In the genomic region with DNA sequence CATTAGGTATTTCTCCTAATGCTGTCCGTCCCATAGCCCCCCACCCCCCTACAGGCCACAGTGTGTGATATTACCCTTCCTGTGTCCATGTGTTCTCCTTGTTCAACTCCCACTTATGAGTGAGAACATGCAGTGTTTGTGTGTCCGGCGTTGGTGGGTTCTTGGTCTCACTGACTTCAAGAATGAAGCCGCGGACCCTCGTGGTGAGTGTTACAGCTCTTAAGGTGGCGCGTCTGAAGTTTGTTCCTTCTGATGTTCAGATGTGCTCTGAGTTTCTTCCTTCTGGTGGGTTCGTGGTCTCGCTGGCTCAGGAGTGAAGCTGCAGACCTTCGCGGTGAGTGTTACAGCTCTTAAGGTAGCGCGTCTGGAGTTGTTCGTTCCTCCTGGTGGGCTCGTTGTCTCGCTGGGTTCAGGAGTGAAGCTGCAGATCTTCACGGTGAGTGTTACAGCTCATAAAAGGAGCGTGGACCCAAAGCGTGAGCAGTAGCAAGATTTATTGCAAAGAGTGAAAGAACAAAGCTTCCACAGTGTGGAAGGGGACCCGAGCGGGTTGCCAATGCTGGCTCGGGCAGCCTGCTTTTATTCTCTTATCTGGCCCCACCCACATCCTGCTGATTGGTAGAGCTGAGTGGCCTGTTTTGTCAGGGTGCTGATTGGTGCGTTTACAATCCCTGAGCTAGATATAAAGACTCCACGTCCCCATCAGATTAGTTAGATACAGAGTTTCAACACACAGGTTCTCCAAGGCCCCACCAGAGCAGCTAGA, we compare ENCODE assay signal across 1 cellular context.
TF ChIP-seq lines count a peak whose summit lies in the region.
"Not testable (repeated sequence)": the region's sequence is repeated elsewhere in the genome, so short reads cannot be mapped to it uniquely, and the experiment has no call there.

No MANE protein-coding gene starts in this region.

TF ChIP-seq in HepG2, 621 proteins besides CTCF, POLR2A, EP300 and RAD21 (continued from another document):
- TF ChIP-seq HNF4A (CRISPR knock-in tag; IDR thresholded peaks at IDR 0.05) (peak; percentile 40), ZNF749 (CRISPR knock-in tag; IDR thresholded peaks at IDR 0.05; ENCODE audit: borderline replicate concordance) (peak; percentile 97), ZNF83 (CRISPR knock-in tag; IDR thresholded peaks at IDR 0.05; ENCODE audit: borderline replicate concordance) (peak; percentile 87), RARA (CRISPR knock-in tag; IDR thresholded peaks at IDR 0.05) (peak; percentile 66), BORCS8-MEF2B (CRISPR knock-in tag; IDR thresholded peaks at IDR 0.05) (peak; percentile 97), KLF15 (CRISPR knock-in tag; IDR thresholded peaks at IDR 0.05; ENCODE audit: borderline replicate concordance) (peak; percentile 87), TARDBP (CRISPR knock-in tag; IDR thresholded peaks at IDR 0.05) (peak; percentile 94), THAP11 (CRISPR knock-in tag; IDR thresholded peaks at IDR 0.05) (peak; percentile 86), PCBP2 (optimal IDR thresholded peaks at IDR 0.05; ENCODE audit: low read depth, low read length, poor library complexity, severe bottlenecking) (peak; percentile 52), LCORL (IDR thresholded peaks at IDR 0.05) (peak; percentile 63; the same call in 1 of the 2 replicates), LCORL (CRISPR knock-in tag; IDR thresholded peaks at IDR 0.05) (peak; percentile 80), GATAD1 (CRISPR knock-in tag; IDR thresholded peaks at IDR 0.05) (peak; percentile 78), TAF1 (CRISPR knock-in tag; IDR thresholded peaks at IDR 0.05) (peak; percentile 46; the same call in 1 of the 2 replicates), GTF2F1 (IDR thresholded peaks at IDR 0.05; ENCODE audit: low read length) (peak; percentile 74; the same call in 1 of the 2 replicates), ZFP1 (CRISPR knock-in tag; IDR thresholded peaks at IDR 0.05) (peak; percentile 89), CBFB (CRISPR knock-in tag; IDR thresholded peaks at IDR 0.05) (peak; percentile 62; the same call in 1 of the 2 replicates), RNF2 (conservative IDR thresholded peaks at IDR 0.05; ENCODE audit: low read depth) (peak; percentile 22; the same call in 1 of the 2 replicates), PRMT3 (CRISPR knock-in tag; IDR thresholded peaks at IDR 0.05; ENCODE audit: borderline replicate concordance, low read depth) (peak; percentile 80), SNAPC2 (CRISPR knock-in tag; IDR thresholded peaks at IDR 0.05) (peak; percentile 29; the same call in 1 of the 2 replicates), ZNF256 (CRISPR knock-in tag; conservative IDR thresholded peaks at IDR 0.05) (0 out of 2 replicates have a peak, but pooled peaks have one; percentile 24), KLF13 (CRISPR knock-in tag; IDR thresholded peaks at IDR 0.05) (peak; percentile 98; the same call in 1 of the 2 replicates), NONO (IDR thresholded peaks at IDR 0.05) (peak; percentile 56; the same call in 1 of the 2 replicates), NONO (CRISPR knock-in tag; conservative IDR thresholded peaks at IDR 0.05) (peak; percentile 95), ZNF782 (CRISPR knock-in tag; IDR thresholded peaks at IDR 0.05; ENCODE audit: borderline replicate concordance) (peak; percentile 97; the same call in 1 of the 2 replicates), ZNF816 (CRISPR knock-in tag; IDR thresholded peaks at IDR 0.05; ENCODE audit: borderline replicate concordance) (peak; percentile 95; the same call in 1 of the 2 replicates), ZNF235 (CRISPR knock-in tag; IDR thresholded peaks at IDR 0.05; ENCODE audit: borderline replicate concordance) (peak; percentile 79; the same call in 1 of the 2 replicates), CAMTA2 (CRISPR knock-in tag; IDR thresholded peaks at IDR 0.05; ENCODE audit: borderline replicate concordance) (peak; percentile 24; the same call in 1 of the 2 replicates), FOSL2 (CRISPR knock-in tag; IDR thresholded peaks at IDR 0.05) (peak; percentile 61; the same call in 1 of the 2 replicates), CBX2 (CRISPR knock-in tag; IDR thresholded peaks at IDR 0.05; ENCODE audit: low read depth) (peak; percentile 70; the same call in 1 of the 2 replicates), FOXC1 (CRISPR knock-in tag; IDR thresholded peaks at IDR 0.05; ENCODE audit: borderline replicate concordance) (peak; percentile 99), POLR2AphosphoS5 (IDR thresholded peaks at IDR 0.05; ENCODE audit: low read depth, low read length) (peak; percentile 76), GATAD2A (CRISPR knock-in tag; IDR thresholded peaks at IDR 0.05) (peak; percentile 71; the same call in 1 of the 2 replicates), FLYWCH1 (CRISPR knock-in tag; IDR thresholded peaks at IDR 0.05) (peak; percentile 97), ZNF841 (CRISPR knock-in tag; IDR thresholded peaks at IDR 0.05; ENCODE audit: borderline replicate concordance) (peak; percentile 92), GLI4 (CRISPR knock-in tag; IDR thresholded peaks at IDR 0.05; ENCODE audit: borderline replicate concordance) (peak; percentile 61; the same call in 1 of the 2 replicates), CENPT (CRISPR knock-in tag; IDR thresholded peaks at IDR 0.05; ENCODE audit: low read depth) (peak; percentile 82; the same call in 1 of the 2 replicates), MAFG (CRISPR knock-in tag; IDR thresholded peaks at IDR 0.05) (0 out of 2 replicates have a peak, but pooled peaks have one; percentile 42), KDM6A (CRISPR knock-in tag; IDR thresholded peaks at IDR 0.05; ENCODE audit: low read depth) (0 out of 2 replicates have a peak, but pooled peaks have one; percentile 50), ZSCAN30 (CRISPR knock-in tag; IDR thresholded peaks at IDR 0.05) (0 out of 2 replicates have a peak, but pooled peaks have one; percentile 77), ERF (CRISPR knock-in tag; IDR thresholded peaks at IDR 0.05) (peak; percentile 91), MIER2 (CRISPR knock-in tag; IDR thresholded peaks at IDR 0.05) (peak; percentile 61; the same call in 1 of the 2 replicates), CHD2 (IDR thresholded peaks at IDR 0.05; ENCODE audit: low read depth, low read length) (peak; percentile 30; the same call in 1 of the 2 replicates), ZC3H13 (CRISPR knock-in tag; IDR thresholded peaks at IDR 0.05) (peak; percentile 99), PITX1 (CRISPR knock-in tag; IDR thresholded peaks at IDR 0.05) (peak; percentile 10; the same call in 1 of the 2 replicates), ZNF143 (CRISPR knock-in tag; IDR thresholded peaks at IDR 0.05) (0 out of 2 replicates have a peak, but pooled peaks have one; percentile 16), ZSCAN21 (CRISPR knock-in tag; IDR thresholded peaks at IDR 0.05; ENCODE audit: borderline replicate concordance) (peak; percentile 99)
- TF ChIP-seq, protein P1, sequence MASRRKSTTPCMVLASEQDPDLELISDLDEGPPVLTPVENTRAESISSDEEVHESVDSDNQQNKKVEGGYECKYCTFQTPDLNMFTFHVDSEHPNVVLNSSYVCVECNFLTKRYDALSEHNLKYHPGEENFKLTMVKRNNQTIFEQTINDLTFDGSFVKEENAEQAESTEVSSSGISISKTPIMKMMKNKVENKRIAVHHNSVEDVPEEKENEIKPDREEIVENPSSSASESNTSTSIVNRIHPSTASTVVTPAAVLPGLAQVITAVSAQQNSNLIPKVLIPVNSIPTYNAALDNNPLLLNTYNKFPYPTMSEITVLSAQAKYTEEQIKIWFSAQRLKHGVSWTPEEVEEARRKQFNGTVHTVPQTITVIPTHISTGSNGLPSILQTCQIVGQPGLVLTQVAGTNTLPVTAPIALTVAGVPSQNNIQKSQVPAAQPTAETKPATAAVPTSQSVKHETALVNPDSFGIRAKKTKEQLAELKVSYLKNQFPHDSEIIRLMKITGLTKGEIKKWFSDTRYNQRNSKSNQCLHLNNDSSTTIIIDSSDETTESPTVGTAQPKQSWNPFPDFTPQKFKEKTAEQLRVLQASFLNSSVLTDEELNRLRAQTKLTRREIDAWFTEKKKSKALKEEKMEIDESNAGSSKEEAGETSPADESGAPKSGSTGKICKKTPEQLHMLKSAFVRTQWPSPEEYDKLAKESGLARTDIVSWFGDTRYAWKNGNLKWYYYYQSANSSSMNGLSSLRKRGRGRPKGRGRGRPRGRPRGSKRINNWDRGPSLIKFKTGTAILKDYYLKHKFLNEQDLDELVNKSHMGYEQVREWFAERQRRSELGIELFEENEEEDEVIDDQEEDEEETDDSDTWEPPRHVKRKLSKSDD (CRISPR knock-in tag; IDR thresholded peaks at IDR 0.05; ENCODE audit: low read depth) = peak; percentile 88
- TF ChIP-seq, protein P2, sequence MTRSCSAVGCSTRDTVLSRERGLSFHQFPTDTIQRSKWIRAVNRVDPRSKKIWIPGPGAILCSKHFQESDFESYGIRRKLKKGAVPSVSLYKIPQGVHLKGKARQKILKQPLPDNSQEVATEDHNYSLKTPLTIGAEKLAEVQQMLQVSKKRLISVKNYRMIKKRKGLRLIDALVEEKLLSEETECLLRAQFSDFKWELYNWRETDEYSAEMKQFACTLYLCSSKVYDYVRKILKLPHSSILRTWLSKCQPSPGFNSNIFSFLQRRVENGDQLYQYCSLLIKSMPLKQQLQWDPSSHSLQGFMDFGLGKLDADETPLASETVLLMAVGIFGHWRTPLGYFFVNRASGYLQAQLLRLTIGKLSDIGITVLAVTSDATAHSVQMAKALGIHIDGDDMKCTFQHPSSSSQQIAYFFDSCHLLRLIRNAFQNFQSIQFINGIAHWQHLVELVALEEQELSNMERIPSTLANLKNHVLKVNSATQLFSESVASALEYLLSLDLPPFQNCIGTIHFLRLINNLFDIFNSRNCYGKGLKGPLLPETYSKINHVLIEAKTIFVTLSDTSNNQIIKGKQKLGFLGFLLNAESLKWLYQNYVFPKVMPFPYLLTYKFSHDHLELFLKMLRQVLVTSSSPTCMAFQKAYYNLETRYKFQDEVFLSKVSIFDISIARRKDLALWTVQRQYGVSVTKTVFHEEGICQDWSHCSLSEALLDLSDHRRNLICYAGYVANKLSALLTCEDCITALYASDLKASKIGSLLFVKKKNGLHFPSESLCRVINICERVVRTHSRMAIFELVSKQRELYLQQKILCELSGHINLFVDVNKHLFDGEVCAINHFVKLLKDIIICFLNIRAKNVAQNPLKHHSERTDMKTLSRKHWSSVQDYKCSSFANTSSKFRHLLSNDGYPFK (CRISPR knock-in tag; IDR thresholded peaks at IDR 0.05; ENCODE audit: borderline replicate concordance) = peak; percentile 82; the same call in 1 of the 2 replicates
- TF ChIP-seq, protein P3, sequence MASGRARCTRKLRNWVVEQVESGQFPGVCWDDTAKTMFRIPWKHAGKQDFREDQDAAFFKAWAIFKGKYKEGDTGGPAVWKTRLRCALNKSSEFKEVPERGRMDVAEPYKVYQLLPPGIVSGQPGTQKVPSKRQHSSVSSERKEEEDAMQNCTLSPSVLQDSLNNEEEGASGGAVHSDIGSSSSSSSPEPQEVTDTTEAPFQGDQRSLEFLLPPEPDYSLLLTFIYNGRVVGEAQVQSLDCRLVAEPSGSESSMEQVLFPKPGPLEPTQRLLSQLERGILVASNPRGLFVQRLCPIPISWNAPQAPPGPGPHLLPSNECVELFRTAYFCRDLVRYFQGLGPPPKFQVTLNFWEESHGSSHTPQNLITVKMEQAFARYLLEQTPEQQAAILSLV (CRISPR knock-in tag; IDR thresholded peaks at IDR 0.05; ENCODE audit: borderline replicate concordance) = peak; percentile 89
- TF ChIP-seq, protein P4, sequence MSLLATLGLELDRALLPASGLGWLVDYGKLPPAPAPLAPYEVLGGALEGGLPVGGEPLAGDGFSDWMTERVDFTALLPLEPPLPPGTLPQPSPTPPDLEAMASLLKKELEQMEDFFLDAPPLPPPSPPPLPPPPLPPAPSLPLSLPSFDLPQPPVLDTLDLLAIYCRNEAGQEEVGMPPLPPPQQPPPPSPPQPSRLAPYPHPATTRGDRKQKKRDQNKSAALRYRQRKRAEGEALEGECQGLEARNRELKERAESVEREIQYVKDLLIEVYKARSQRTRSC (CRISPR knock-in tag; IDR thresholded peaks at IDR 0.05; ENCODE audit: low read depth) = peak; percentile 97
- TF ChIP-seq, protein P5, sequence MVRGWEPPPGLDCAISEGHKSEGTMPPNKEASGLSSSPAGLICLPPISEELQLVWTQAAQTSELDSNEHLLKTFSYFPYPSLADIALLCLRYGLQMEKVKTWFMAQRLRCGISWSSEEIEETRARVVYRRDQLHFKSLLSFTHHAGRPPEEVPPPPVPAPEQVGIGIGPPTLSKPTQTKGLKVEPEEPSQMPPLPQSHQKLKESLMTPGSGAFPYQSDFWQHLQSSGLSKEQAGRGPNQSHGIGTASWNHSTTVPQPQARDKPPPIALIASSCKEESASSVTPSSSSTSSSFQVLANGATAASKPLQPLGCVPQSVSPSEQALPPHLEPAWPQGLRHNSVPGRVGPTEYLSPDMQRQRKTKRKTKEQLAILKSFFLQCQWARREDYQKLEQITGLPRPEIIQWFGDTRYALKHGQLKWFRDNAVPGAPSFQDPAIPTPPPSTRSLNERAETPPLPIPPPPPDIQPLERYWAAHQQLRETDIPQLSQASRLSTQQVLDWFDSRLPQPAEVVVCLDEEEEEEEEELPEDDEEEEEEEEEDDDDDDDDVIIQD (CRISPR knock-in tag; IDR thresholded peaks at IDR 0.05; ENCODE audit: low read depth) = peak; percentile 88
- TF ChIP-seq, protein P6, sequence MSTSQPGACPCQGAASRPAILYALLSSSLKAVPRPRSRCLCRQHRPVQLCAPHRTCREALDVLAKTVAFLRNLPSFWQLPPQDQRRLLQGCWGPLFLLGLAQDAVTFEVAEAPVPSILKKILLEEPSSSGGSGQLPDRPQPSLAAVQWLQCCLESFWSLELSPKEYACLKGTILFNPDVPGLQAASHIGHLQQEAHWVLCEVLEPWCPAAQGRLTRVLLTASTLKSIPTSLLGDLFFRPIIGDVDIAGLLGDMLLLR (CRISPR knock-in tag; IDR thresholded peaks at IDR 0.05) = peak; percentile 74; the same call in 1 of the 2 replicates
- TF ChIP-seq, protein P7, sequence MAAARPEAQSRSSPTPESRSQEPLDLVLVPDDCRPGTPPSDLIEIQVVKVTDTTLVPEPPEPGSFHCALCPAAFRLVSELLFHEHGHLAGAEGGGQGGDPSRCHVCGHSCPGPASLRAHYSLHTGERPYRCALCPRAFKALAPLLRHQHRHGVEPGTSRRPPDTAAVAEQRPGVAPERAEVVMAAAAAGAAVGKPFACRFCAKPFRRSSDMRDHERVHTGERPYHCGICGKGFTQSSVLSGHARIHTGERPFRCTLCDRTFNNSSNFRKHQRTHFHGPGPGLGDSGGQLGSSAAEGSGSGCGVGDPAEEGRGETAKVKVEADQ (CRISPR knock-in tag; IDR thresholded peaks at IDR 0.05; ENCODE audit: borderline replicate concordance) = peak; percentile 61; the same call in 1 of the 2 replicates
- not testable (repeated sequence) for TF ChIP-seq CBX2 (IDR thresholded peaks at IDR 0.05; ENCODE audit: low read depth, low read length)
- TF ChIP-seq, protein P8, sequence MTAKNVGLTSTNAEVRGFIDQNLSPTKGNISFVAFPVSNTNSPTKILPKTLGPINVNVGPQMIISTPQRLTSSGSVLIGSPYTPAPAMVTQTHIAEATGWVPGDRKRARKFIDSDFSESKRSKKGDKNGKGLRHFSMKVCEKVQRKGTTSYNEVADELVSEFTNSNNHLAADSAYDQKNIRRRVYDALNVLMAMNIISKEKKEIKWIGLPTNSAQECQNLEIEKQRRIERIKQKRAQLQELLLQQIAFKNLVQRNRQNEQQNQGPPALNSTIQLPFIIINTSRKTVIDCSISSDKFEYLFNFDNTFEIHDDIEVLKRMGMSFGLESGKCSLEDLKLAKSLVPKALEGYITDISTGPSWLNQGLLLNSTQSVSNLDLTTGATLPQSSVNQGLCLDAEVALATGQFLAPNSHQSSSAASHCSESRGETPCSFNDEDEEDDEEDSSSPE (CRISPR knock-in tag; IDR thresholded peaks at IDR 0.05) = peak; percentile 63; the same call in 1 of the 2 replicates
